1 cellular context compared by ENCODE assay signal in genomic region chr5:81301221-81302015, GRCh38.
TF ChIP-seq lines count a peak whose summit lies in the region.

TSS of gene ZCCHC9 (plus strand) at chr5:81301587. CDS start at chr5:81304758, 3,171 bp downstream.

TF ChIP-seq in HepG2, 621 proteins besides CTCF, POLR2A, EP300 and RAD21 (continued from another document and continues in another):
- TF ChIP-seq PRDM4 (CRISPR knock-in tag; IDR thresholded peaks at IDR 0.05; ENCODE audit: borderline replicate concordance) = peak; percentile 89; the same call in 1 of the 2 replicates
- TF ChIP-seq MATR3 (CRISPR knock-in tag; IDR thresholded peaks at IDR 0.05) = no peak
- 0 out of 2 replicates have a peak, but pooled peaks have one; percentile 37 for TF ChIP-seq ZNF557 (CRISPR knock-in tag; IDR thresholded peaks at IDR 0.05)
- TF ChIP-seq ZNF101 (CRISPR knock-in tag; IDR thresholded peaks at IDR 0.05; ENCODE audit: borderline replicate concordance, low read depth) = no peak
- no peak for TF ChIP-seq CBX2 (IDR thresholded peaks at IDR 0.05; ENCODE audit: low read depth, low read length)
- no peak for TF ChIP-seq CBX2 (CRISPR knock-in tag; IDR thresholded peaks at IDR 0.05; ENCODE audit: low read depth)
- no peak for TF ChIP-seq NFKBIZ (CRISPR knock-in tag; IDR thresholded peaks at IDR 0.05)
- TF ChIP-seq PRDM10 (CRISPR knock-in tag; IDR thresholded peaks at IDR 0.05; ENCODE audit: low read depth) = peak; percentile 65
- peak; percentile 26; the same call in 1 of the 2 replicates for TF ChIP-seq FOXJ3 (CRISPR knock-in tag; IDR thresholded peaks at IDR 0.05; ENCODE audit: borderline replicate concordance)
- TF ChIP-seq LCORL (IDR thresholded peaks at IDR 0.05) = no peak
- peak; percentile 66; the same call in 1 of the 2 replicates for TF ChIP-seq LCORL (CRISPR knock-in tag; IDR thresholded peaks at IDR 0.05)
- TF ChIP-seq MEIS2 (CRISPR knock-in tag; IDR thresholded peaks at IDR 0.05) = peak; percentile 52
- TF ChIP-seq ELF3 (CRISPR knock-in tag; IDR thresholded peaks at IDR 0.05) = peak; percentile 58; the same call in 1 of the 2 replicates
- TF ChIP-seq ZBTB26 (CRISPR knock-in tag; IDR thresholded peaks at IDR 0.05; ENCODE audit: borderline replicate concordance) = peak; percentile 45; the same call in 1 of the 2 replicates
- TF ChIP-seq HINFP (CRISPR knock-in tag; IDR thresholded peaks at IDR 0.05; ENCODE audit: low read depth) = peak; percentile 61; the same call in 1 of the 2 replicates
- peak; percentile 79; the same call in 1 of the 2 replicates for TF ChIP-seq ZNF230 (CRISPR knock-in tag; IDR thresholded peaks at IDR 0.05)
- TF ChIP-seq ZNF574 (CRISPR knock-in tag; IDR thresholded peaks at IDR 0.05) = peak; percentile 99
- TF ChIP-seq ZNF670 (CRISPR knock-in tag; IDR thresholded peaks at IDR 0.05; ENCODE audit: borderline replicate concordance) = peak; percentile 93
- TF ChIP-seq ZNF816 (CRISPR knock-in tag; IDR thresholded peaks at IDR 0.05; ENCODE audit: borderline replicate concordance) = peak; percentile 82; the same call in 1 of the 2 replicates
- TF ChIP-seq YEATS2 (CRISPR knock-in tag; IDR thresholded peaks at IDR 0.05; ENCODE audit: borderline replicate concordance) = peak; percentile 96
- TF ChIP-seq BCL3 (CRISPR knock-in tag; IDR thresholded peaks at IDR 0.05) = no peak; the same call in 1 of the 2 replicates
- peak; percentile 84; the same call in 1 of the 2 replicates for TF ChIP-seq ZBTB8A (CRISPR knock-in tag; IDR thresholded peaks at IDR 0.05; ENCODE audit: borderline replicate concordance, low read depth)
- no peak for TF ChIP-seq FUBP1 (CRISPR knock-in tag; IDR thresholded peaks at IDR 0.05; ENCODE audit: borderline replicate concordance)
- 0 out of 2 replicates have a peak, but pooled peaks have one; percentile 17 for TF ChIP-seq ZBTB49 (CRISPR knock-in tag; IDR thresholded peaks at IDR 0.05; ENCODE audit: borderline replicate concordance)
- no peak for TF ChIP-seq HHEX (CRISPR knock-in tag; IDR thresholded peaks at IDR 0.05)
- peak; percentile 12; the same call in 1 of the 2 replicates for TF ChIP-seq ZNF446 (CRISPR knock-in tag; IDR thresholded peaks at IDR 0.05)
- TF ChIP-seq MAZ (IDR thresholded peaks at IDR 0.05; ENCODE audit: borderline replicate concordance, low read depth, low read length) = no peak; the same call in 1 of the 2 replicates
- TF ChIP-seq MAZ (CRISPR knock-in tag; IDR thresholded peaks at IDR 0.05; ENCODE audit: low read depth) = peak; percentile 77
- peak; percentile 91 for TF ChIP-seq ZNF687 (CRISPR knock-in tag; IDR thresholded peaks at IDR 0.05)
- TF ChIP-seq ZFY (CRISPR knock-in tag; IDR thresholded peaks at IDR 0.05) = peak; percentile 75
